20 cellular contexts compared by ENCODE assay signal in genomic region chr2:8251291-8251690, GRCh38.
"Had no signal": no experiment of that assay in that cellular context is flagged by ENCODE, and none has a peak within 500 bp of the region (broad histone marks: within the 10 kb centered on the region; RNA-seq: fewer than 3 reads in every experiment).

No MANE protein-coding gene starts in this region.

- H3K9me3 ChIP-seq: ascending aorta, colonic mucosa, ovary, psoas muscle, suprapubic skin, transverse colon had no signal

- DNase-seq: activated CD4-positive, alpha-beta T cell treated with anti-CD3 and anti-CD28 coated beads, Interleukin-2, amount 50 U/mL, for 4 hours; activated gamma-delta T cell; colonic mucosa; erythroblast; foreskin melanocyte; immature natural killer cell; kidney glomerular epithelial cell; left ventricle myocardium superior; mucosa of descending colon; naive B cell; ovary; psoas muscle; right cardiac atrium; stimulated activated naive CD8-positive, alpha-beta T cell treated with anti-CD3 and anti-CD28 coated beads, Interleukin-15, amount 100 ng/mL, for 72 hours; T-helper 9 cell; transverse colon; WERI-Rb-1 had no signal

- H3K27ac ChIP-seq: colonic mucosa, ovary, psoas muscle, suprapubic skin, transverse colon, WERI-Rb-1 had no signal

- H3K4me3 ChIP-seq: ascending aorta, colonic mucosa, mucosa of descending colon, ovary, psoas muscle, suprapubic skin, transverse colon had no signal

- ATAC-seq: left ventricle myocardium superior; mucosa of descending colon; psoas muscle; right cardiac atrium; stimulated activated naive CD8-positive, alpha-beta T cell treated with anti-CD3 and anti-CD28 coated beads, Interleukin-15, amount 100 ng/mL, for 72 hours had no signal

- H3K36me3 ChIP-seq: ascending aorta, colonic mucosa, ovary, suprapubic skin, transverse colon, WERI-Rb-1 had no signal

- H3K27me3 ChIP-seq: ascending aorta, colonic mucosa, ovary, suprapubic skin, transverse colon had no signal

- FAIRE-seq: endometrium had no signal

- H3K4me1 ChIP-seq: colonic mucosa had no signal
